12 cellular contexts compared by ENCODE assay signal in genomic region chr11:100830978-100831732, GRCh38.
DNase-seq lines count a peak whose midpoint lies in the region; ATAC-seq, FAIRE-seq and TF ChIP-seq lines count a peak whose summit lies in the region.
"Had no signal": no experiment of that assay in that cellular context is flagged by ENCODE, and none has a peak within 500 bp of the region (broad histone marks: within the 10 kb centered on the region; RNA-seq: fewer than 3 reads in every experiment).

No MANE protein-coding gene starts in this region.

- peaks cover 33% of the 10 kb centered on the region for H3K4me1 ChIP-seq in SJSA1 (replicated peaks)
- peaks cover 22% of the 10 kb centered on the region for H3K4me1 ChIP-seq in foreskin keratinocyte
- H3K4me1 ChIP-seq in psoas muscle = peaks cover 22% of the 10 kb centered on the region
- no peaks in the 10 kb centered on the region for H3K4me1 ChIP-seq in CD4-positive, alpha-beta memory T cell (ENCODE audit: insufficient read depth, low read length)
- H3K4me1 ChIP-seq: upper lobe of left lung had no signal

- no peak for FAIRE-seq in GM19239 (lab: Jason Lieb, UNC)

- CTCF ChIA-PET in CD4-positive, alpha-beta memory T cell (lab: Charles Lee; ENCODE audit: partially characterized antibody) = no interaction called here

- no peaks in the 10 kb centered on the region for H3K9me3 ChIP-seq in SJSA1 (replicated peaks)
- no peaks in the 10 kb centered on the region for H3K9me3 ChIP-seq in psoas muscle
- H3K9me3 ChIP-seq in CD4-positive, alpha-beta memory T cell (ENCODE audit: control insufficient read depth in 1 of 2, low read length in 2 of 2) = no peaks in the 10 kb centered on the region
- H3K9me3 ChIP-seq: upper lobe of left lung had no signal

- H3K4me1 Mint-ChIP-seq in CD4-positive, alpha-beta memory T cell = no peaks in the 10 kb centered on the region

- H3K36me3 ChIP-seq in SJSA1 (no peaks in the 10 kb centered on the region), psoas muscle (ENCODE audit: insufficient read depth in 1 of 2, low read depth in 1 of 2) (no peaks in the 10 kb centered on the region)
- H3K36me3 ChIP-seq in CD4-positive, alpha-beta memory T cell (ENCODE audit: insufficient read depth, low read length) = no peaks in the 10 kb centered on the region
- H3K36me3 ChIP-seq: upper lobe of left lung had no signal

- 26 to 44% (median 30%) methylated on average over 6 of the region's 6 CpGs for WGBS in psoas muscle, 3 donors

- no peak overlapping the region for H3K27ac Mint-ChIP-seq in CD4-positive, alpha-beta memory T cell
- H3K27ac Mint-ChIP-seq: activated B cell treated with CpG ODN at 0.5 μM for 24 hours had no signal

- intact Hi-C loops in psoas muscle (cut with DNase I) = no loop called here
- intact Hi-C loops in CD4-positive, alpha-beta memory T cell (cut with micrococcal nuclease) = no loop called here

- no peak overlapping the region for H3K4me3 Mint-ChIP-seq in CD4-positive, alpha-beta memory T cell
- H3K4me3 Mint-ChIP-seq: activated B cell treated with CpG ODN at 0.5 μM for 24 hours had no signal

- H3K27me3 Mint-ChIP-seq in CD4-positive, alpha-beta memory T cell = no peaks in the 10 kb centered on the region
- H3K27me3 Mint-ChIP-seq: activated B cell treated with CpG ODN at 0.5 μM for 24 hours, naive B cell had no signal

- H3K36me3 Mint-ChIP-seq in CD4-positive, alpha-beta memory T cell = no peaks in the 10 kb centered on the region
- H3K36me3 Mint-ChIP-seq: naive B cell had no signal

- H3K27ac ChIP-seq in SJSA1 = peak overlapping the region; percentile 56
- H3K27ac ChIP-seq in foreskin keratinocyte = peak overlapping the region; percentile 30
- peak overlapping the region; percentile 67 for H3K27ac ChIP-seq in psoas muscle
- H3K27ac ChIP-seq in CD4-positive, alpha-beta memory T cell (ENCODE audit: low read depth, low read length) = no peak overlapping the region
- H3K27ac ChIP-seq: upper lobe of left lung had no signal

- H3K4me3 ChIP-seq in SJSA1 (no peak overlapping the region), psoas muscle (peak overlapping the region; percentile 31)
- H3K4me3 ChIP-seq in CD4-positive, alpha-beta memory T cell (ENCODE audit: low read length in 2 of 2) = no peak overlapping the region
- H3K4me3 ChIP-seq: upper lobe of left lung had no signal

- TF ChIP-seq CTCF in foreskin keratinocyte (conservative IDR thresholded peaks at IDR 0.05) (no peak), psoas muscle (IDR thresholded peaks at IDR 0.05) (no peak)

- ATAC-seq in foreskin keratinocyte (peak; percentile 90), psoas muscle (peak; percentile 45 to 71 (median 51))

- H3K27me3 ChIP-seq in SJSA1 (replicated peaks) (no peaks in the 10 kb centered on the region), foreskin keratinocyte (no peaks in the 10 kb centered on the region), psoas muscle (ENCODE audit: insufficient read depth in 3 of 3, low read length in 2 of 3) (no peaks in the 10 kb centered on the region)
- no peaks in the 10 kb centered on the region for H3K27me3 ChIP-seq in CD4-positive, alpha-beta memory T cell (ENCODE audit: insufficient read depth, low read length)
- H3K27me3 ChIP-seq: upper lobe of left lung had no signal

- peaks cover 0 to 7% (median 3%) of the 10 kb centered on the region in 8 donors for H3K9me3 Mint-ChIP-seq in CD4-positive, alpha-beta memory T cell
- H3K9me3 Mint-ChIP-seq: activated B cell treated with CpG ODN at 0.5 μM for 24 hours, naive B cell had no signal

- POLR2A ChIA-PET in CD4-positive, alpha-beta memory T cell (lab: Charles Lee; ENCODE audit: partially characterized antibody) = no interaction called here

- DNase-seq in ELR (ENCODE audit: low read depth) = peak; percentile 77
- DNase-seq in SJSA1 (ENCODE audit: low read depth in 1 of 2, low spot score in 2 of 2) = peak in 1 of 2 experiments; percentile 49
- peak; percentile 50 to 70 for DNase-seq in foreskin keratinocyte
- DNase-seq in psoas muscle = no peak
- DNase-seq in activated CD4-positive, CD25-positive, alpha-beta regulatory T cell treated with anti-CD3 and anti-CD28 coated beads, Interleukin-2, amount 50 U/mL, for 72 hours = no peak
- no peak for DNase-seq in GM19239 (ENCODE audit: insufficient read length, low spot score)
- DNase-seq in AML-193 (lab: John Stamatoyannopoulos, UW) = no peak
- DNase-seq in CD4-positive, alpha-beta memory T cell = no peak
- DNase-seq: activated B cell treated with CpG ODN at 0.5 μM for 24 hours; activated naive CD4-positive, alpha-beta T cell treated with Interleukin-2 at 50 U/mL for 16 hours; naive B cell had no signal

Comparison
In these comparisons a context has a peak if more than half of its experiments do, and no peak if none do; other contexts are left out.
1. DNase-seq: peak in ELR (single experiment) and foreskin keratinocyte (2 of 2); none in psoas muscle (0 of 2), activated CD4-positive, CD25-positive, alpha-beta regulatory T cell treated with anti-CD3 and anti-CD28 coated beads, Interleukin-2, amount 50 U/mL, for 72 hours (single experiment), GM19239 (single experiment), AML-193 (0 of 2) and CD4-positive, alpha-beta memory T cell (0 of 5).